11 cellular contexts compared by ENCODE assay signal in genomic region chr7:102511838-102512522, GRCh38. TPM values are rescaled to one million over a fixed set of nuclear protein-coding genes. Genes with fewer than 3 reads are reported as not detected.
DNase-seq lines count a peak whose midpoint lies in the region; ATAC-seq and TF ChIP-seq lines count a peak whose summit lies in the region.
"Not testable (repeated sequence)": the region's sequence is repeated elsewhere in the genome, so short reads cannot be mapped to it uniquely, and the experiment has no call there.
"Had no signal": no experiment of that assay in that cellular context is flagged by ENCODE, and none has a peak within 500 bp of the region (broad histone marks: within the 10 kb centered on the region; RNA-seq: fewer than 3 reads in every experiment).

No MANE protein-coding gene starts in this region.

- H3K4me3 ChIP-seq in upper lobe of right lung, result not testable (repeated sequence)

- peak overlapping the region; percentile 50 for H3K4me3 Mint-ChIP-seq in T-helper 17 cell
- peak overlapping the region; percentile 6 to 35 for H3K4me3 Mint-ChIP-seq in effector memory CD8-positive, alpha-beta T cell
- H3K4me3 Mint-ChIP-seq in naive B cell, result peak overlapping the region in 3 of 8 donors; percentile 46 to 80 (median 55)

- not testable (repeated sequence) for H3K9me3 ChIP-seq in T-helper 17 cell (ENCODE audit: control insufficient read depth, low read length, poor library complexity, severe bottlenecking); upper lobe of right lung

- DNase-seq in T-helper 17 cell; effector memory CD8-positive, alpha-beta T cell; naive B cell; upper lobe of right lung: not testable (repeated sequence)

- peak; percentile 36 for ATAC-seq in GM18517 (IDR thresholded peaks at IDR 0.05; ENCODE audit: unreplicated experiment)
- peak; percentile 37 for ATAC-seq in GM21367 (IDR thresholded peaks at IDR 0.05; ENCODE audit: unreplicated experiment)
- ATAC-seq in HG02642 (IDR thresholded peaks at IDR 0.05; ENCODE audit: poor library complexity, unreplicated experiment), result peak; percentile 36
- peak; percentile 42 for ATAC-seq in HG03280 (IDR thresholded peaks at IDR 0.05; ENCODE audit: unreplicated experiment)
- ATAC-seq in T-helper 17 cell, result peak; percentile 83
- ATAC-seq in effector memory CD8-positive, alpha-beta T cell (replicated peaks), result peak; percentile 71
- ATAC-seq in naive B cell (ENCODE audit: low read depth in 2 of 2), result peak; percentile 60 to 66
- ATAC-seq in upper lobe of right lung, result peak; percentile 59

- not testable (repeated sequence) for H3K27ac Mint-ChIP-seq in T-helper 17 cell; effector memory CD8-positive, alpha-beta T cell; naive B cell

- H3K4me1 ChIP-seq in upper lobe of right lung, result not testable (repeated sequence)

- not testable (repeated sequence) for H3K9me3 Mint-ChIP-seq in effector memory CD8-positive, alpha-beta T cell; naive B cell

- not testable (repeated sequence) for H3K36me3 ChIP-seq in upper lobe of right lung

- not testable (repeated sequence) for H3K27ac ChIP-seq in upper lobe of right lung

- H3K27me3 ChIP-seq in upper lobe of right lung, result not testable (repeated sequence)

- not testable (repeated sequence) for H3K4me1 Mint-ChIP-seq in T-helper 17 cell; effector memory CD8-positive, alpha-beta T cell (ENCODE audit: low read depth in 2 of 2); naive B cell

- not testable (repeated sequence) for TF ChIP-seq CTCF in upper lobe of right lung (IDR thresholded peaks at IDR 0.05)

- intact Hi-C loops in upper lobe of right lung (cut with DNase I), result not testable (repeated sequence)

- not testable (repeated sequence) for H3K27me3 Mint-ChIP-seq in T-helper 17 cell; effector memory CD8-positive, alpha-beta T cell; naive B cell

- H3K36me3 Mint-ChIP-seq in T-helper 17 cell (ENCODE audit: low read depth); effector memory CD8-positive, alpha-beta T cell (ENCODE audit: insufficient read depth); naive B cell: not testable (repeated sequence)

RNA-seq across cellular contexts. Expression of gene RASA4B, which starts 5.6 kb away (rescaled TPM):
- total RNA-seq in T-helper 17 cell (10 to 100 TPM; 20.7 to 23.7 TPM), upper lobe of right lung (30.0 TPM)
- 10 to 100 TPM in 1 of 6 donors, 1 to 10 TPM in 5; 4.1 to 11.7 (median 5.6) TPM for polyA plus RNA-seq in naive B cell (ENCODE audit: low read depth in 6 of 6)

RNA-seq across cellular contexts. Expression of gene UPK3BL2, which starts 31.5 kb away (rescaled TPM):
- total RNA-seq in T-helper 17 cell, result 10 to 100 TPM; 52.5 to 84.2 TPM
- 1 to 10 TPM; 1.2 to 7.3 (median 2.5) TPM for polyA plus RNA-seq in naive B cell (ENCODE audit: low read depth in 6 of 6)
- 19.3 TPM for total RNA-seq in upper lobe of right lung

RNA-seq across cellular contexts. Expression of gene POLR2J, which starts 33.3 kb away (rescaled TPM):
- total RNA-seq in T-helper 17 cell (10 to 100 TPM; 35.6 to 37.9 TPM), upper lobe of right lung (35.0 TPM)
- polyA plus RNA-seq in naive B cell (ENCODE audit: low read depth in 6 of 6), result 100 to 1,000 TPM in 3 of 6 donors, 10 to 100 TPM in 3; 65.4 to 149 (median 107) TPM

RNA-seq across cellular contexts. Expression of gene SPDYE2, which starts 39.0 kb away (rescaled TPM):
- total RNA-seq in T-helper 17 cell (under 1 TPM; 0.21 to 0.55 TPM), upper lobe of right lung (not detected)
- polyA plus RNA-seq in naive B cell (ENCODE audit: low read depth in 6 of 6), result under 1 TPM in 5 of 6 donors, not detected in 1; 0.30 to 0.96 (median 0.55) TPM
- total RNA-seq: dermis blood vessel endothelial cell, esophagus squamous epithelium, hepatocyte had no signal

RNA-seq across cellular contexts. Expression of gene LRWD1, which starts 47.2 kb away (rescaled TPM):
- 10 to 100 TPM; 13.5 to 15.2 TPM for total RNA-seq in T-helper 17 cell
- 10 to 100 TPM in 5 of 6 donors, 1 to 10 TPM in 1; 6.9 to 22.1 (median 17.3) TPM for polyA plus RNA-seq in naive B cell (ENCODE audit: low read depth in 6 of 6)
- total RNA-seq in upper lobe of right lung, result 15.7 TPM
